8 cellular contexts compared by ENCODE assay signal in the genomic region with DNA sequence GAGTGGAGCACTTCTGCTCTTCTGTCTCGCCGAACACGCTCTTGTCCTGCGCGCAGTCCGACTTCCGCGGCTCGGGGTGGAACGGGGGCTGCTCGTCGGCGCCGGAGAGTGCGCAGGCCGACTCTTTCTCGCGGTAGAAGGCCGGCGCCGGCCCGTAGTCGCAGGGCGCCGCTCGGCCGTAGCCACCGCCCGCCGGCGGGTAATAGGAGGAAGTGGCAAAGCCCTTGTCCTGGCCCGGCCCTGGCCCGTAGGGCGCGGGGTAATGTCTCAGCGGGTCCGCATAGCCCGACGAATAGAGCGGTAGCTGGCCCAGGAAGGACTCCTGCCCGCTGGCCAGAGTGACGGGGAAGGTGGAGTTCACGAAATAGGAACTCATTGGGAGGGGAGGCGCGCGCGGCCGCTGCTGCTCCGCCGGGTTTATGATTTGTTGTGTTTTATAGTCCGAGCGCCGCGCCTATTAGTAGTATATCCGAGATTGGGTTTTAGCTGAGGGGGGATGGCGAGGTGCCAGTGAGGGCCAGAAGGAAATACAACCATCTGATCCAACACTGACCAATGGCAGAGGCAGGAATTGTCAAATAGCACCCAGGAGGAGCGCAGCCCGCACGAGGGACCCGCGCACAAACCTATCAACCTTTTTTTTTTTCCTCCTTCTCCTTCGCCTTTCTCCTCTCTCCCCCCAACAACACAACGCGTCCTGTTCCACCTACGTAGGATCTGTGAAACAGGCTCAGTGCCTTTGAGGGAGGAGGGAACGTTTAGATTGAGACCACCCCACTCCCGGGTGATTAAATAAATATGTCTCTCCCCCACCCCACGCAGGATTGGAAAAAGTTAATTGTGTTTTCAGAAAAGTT. TPM values are rescaled to one million over a fixed set of nuclear protein-coding genes. Genes with fewer than 3 reads are reported as not detected.
DNase-seq lines count a peak whose midpoint lies in the region; ATAC-seq and TF ChIP-seq lines count a peak whose summit lies in the region.

No MANE protein-coding gene starts in this region.

- no peaks in the 10 kb centered on the region for H3K9me3 ChIP-seq in spleen

- H3K27me3 ChIP-seq in spleen (replicated peaks in 1 of 7), result peaks cover 6 to 100% (median 92%) of the 10 kb centered on the region in 7 donors

- intact Hi-C loops in activated T-helper 2 cell treated with anti-CD3 and anti-CD28 coated beads, Interferon-gamma antibody, Interleukin-2, Interleukin-4, amounts not matched to agents 10 μg/mL and 5 μg/mL and 100 μg/mL, durations not matched to agents 14 hours and 24 hours and 36 hours (cut with micrococcal nuclease), result loop anchor here (1.0 kb wide), 2 partner anchors 15 to 20 kb away; no protein-coding TSS in a partner anchor
- intact Hi-C loops in spleen (cut with DNase I; ENCODE audit: low total_unique reads), result no loop called here

- H3K36me3 Mint-ChIP-seq in activated T-helper 2 cell treated with anti-CD3 and anti-CD28 coated beads, Interferon-gamma antibody, Interleukin-2, Interleukin-4, amounts not matched to agents 10 μg/mL and 5 μg/mL and 100 μg/mL, durations not matched to agents 14 hours and 24 hours and 36 hours (ENCODE audit: low read depth), result peaks cover 3% of the 10 kb centered on the region

- H3K36me3 ChIP-seq in spleen, result no peaks in the 10 kb centered on the region

- H3K4me1 ChIP-seq in spleen, result peaks cover 26 to 77% (median 56%) of the 10 kb centered on the region in 6 donors

- H3K9me3 Mint-ChIP-seq in activated T-helper 2 cell treated with anti-CD3 and anti-CD28 coated beads, Interferon-gamma antibody, Interleukin-2, Interleukin-4, amounts not matched to agents 10 μg/mL and 5 μg/mL and 100 μg/mL, durations not matched to agents 14 hours and 24 hours and 36 hours, result no peaks in the 10 kb centered on the region

- H3K4me3 Mint-ChIP-seq in activated T-helper 2 cell treated with anti-CD3 and anti-CD28 coated beads, Interferon-gamma antibody, Interleukin-2, Interleukin-4, amounts not matched to agents 10 μg/mL and 5 μg/mL and 100 μg/mL, durations not matched to agents 14 hours and 24 hours and 36 hours (ENCODE audit: low read depth), result peak overlapping the region; percentile 80

- TF ChIP-seq RAD21 in Ishikawa (IDR thresholded peaks at IDR 0.05; ENCODE audit: low read depth), result no peak

- no peak for ATAC-seq in GM21529 (IDR thresholded peaks at IDR 0.05; ENCODE audit: unreplicated experiment)

- DNase-seq in Daoy (ENCODE audit: low read depth) (peak; percentile 69), iPS-NIHi11 (ENCODE audit: low spot score) (peak; percentile 53), spleen (peak; percentile 83), middle frontal gyrus (ENCODE audit: extremely low spot score, low spot score) (no peak), HPDE6-E6E7 (ENCODE audit: extremely low spot score) (no peak)
- no peak for DNase-seq in activated T-helper 2 cell treated with anti-CD3 and anti-CD28 coated beads, Interferon-gamma antibody, Interleukin-2, Interleukin-4, amounts not matched to agents 10 μg/mL and 5 μg/mL and 100 μg/mL, durations not matched to agents 14 hours and 24 hours and 36 hours (ENCODE audit: low spot score)

- TF ChIP-seq EP300 in Ishikawa (IDR thresholded peaks at IDR 0.05; ENCODE audit: borderline replicate concordance), result no peak

- no peak for TF ChIP-seq CTCF in spleen (IDR thresholded peaks at IDR 0.05 in 8 of 11, conservative IDR thresholded peaks at IDR 0.05 in 3 of 11)

- WGBS in spleen, 5 donors, result 1 to 3% (median 2%) methylated on average over 34 to 68 of the region's 68 CpGs

- peak overlapping the region in 7 of 8 donors; percentile 55 to 85 (median 76) for H3K27ac ChIP-seq in spleen

- H3K4me1 Mint-ChIP-seq in activated T-helper 2 cell treated with anti-CD3 and anti-CD28 coated beads, Interferon-gamma antibody, Interleukin-2, Interleukin-4, amounts not matched to agents 10 μg/mL and 5 μg/mL and 100 μg/mL, durations not matched to agents 14 hours and 24 hours and 36 hours (ENCODE audit: low read depth), result peaks cover 40% of the 10 kb centered on the region

- H3K27me3 Mint-ChIP-seq in activated T-helper 2 cell treated with anti-CD3 and anti-CD28 coated beads, Interferon-gamma antibody, Interleukin-2, Interleukin-4, amounts not matched to agents 10 μg/mL and 5 μg/mL and 100 μg/mL, durations not matched to agents 14 hours and 24 hours and 36 hours (ENCODE audit: low read depth), result peaks cover 94% of the 10 kb centered on the region

- H3K27ac Mint-ChIP-seq in activated T-helper 2 cell treated with anti-CD3 and anti-CD28 coated beads, Interferon-gamma antibody, Interleukin-2, Interleukin-4, amounts not matched to agents 10 μg/mL and 5 μg/mL and 100 μg/mL, durations not matched to agents 14 hours and 24 hours and 36 hours, result no peak overlapping the region

- TF ChIP-seq POLR2A in spleen (IDR thresholded peaks at IDR 0.05), result peak in 1 of 3 donors; percentile 16

- H3K4me3 ChIP-seq in spleen, result peak overlapping the region; percentile 39 to 74 (median 47)

TF ChIP-seq in Ishikawa, 13 proteins besides CTCF, POLR2A, EP300 and RAD21:
- TF ChIP-seq TEAD4 (IDR thresholded peaks at IDR 0.05) (no peak), TCF12 (IDR thresholded peaks at IDR 0.05; ENCODE audit: low read depth) (0 out of 2 replicates have a peak, but pooled peaks have one; percentile 16), NFIC (IDR thresholded peaks at IDR 0.05) (peak; percentile 14; the same call in 1 of the 2 replicates)
- TF ChIP-seq, protein P1, sequence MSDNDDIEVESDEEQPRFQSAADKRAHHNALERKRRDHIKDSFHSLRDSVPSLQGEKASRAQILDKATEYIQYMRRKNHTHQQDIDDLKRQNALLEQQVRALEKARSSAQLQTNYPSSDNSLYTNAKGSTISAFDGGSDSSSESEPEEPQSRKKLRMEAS (IDR thresholded peaks at IDR 0.05), result peak; percentile 64
- TF ChIP-seq, protein P2, sequence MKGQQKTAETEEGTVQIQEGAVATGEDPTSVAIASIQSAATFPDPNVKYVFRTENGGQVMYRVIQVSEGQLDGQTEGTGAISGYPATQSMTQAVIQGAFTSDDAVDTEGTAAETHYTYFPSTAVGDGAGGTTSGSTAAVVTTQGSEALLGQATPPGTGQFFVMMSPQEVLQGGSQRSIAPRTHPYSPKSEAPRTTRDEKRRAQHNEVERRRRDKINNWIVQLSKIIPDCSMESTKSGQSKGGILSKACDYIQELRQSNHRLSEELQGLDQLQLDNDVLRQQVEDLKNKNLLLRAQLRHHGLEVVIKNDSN (IDR thresholded peaks at IDR 0.05), result peak; percentile 24; the same call in 1 of the 2 replicates

RNA-seq across cellular contexts. Expression of a gene that starts 4.4 kb away (rescaled TPM):
- total RNA-seq in Daoy (2014; rRNA removed; shearing (Covaris generic)), result 0.06 TPM in 1 of 2 replicates, not detected in the other
- total RNA-seq in activated T-helper 2 cell treated with anti-CD3 and anti-CD28 coated beads, Interferon-gamma antibody, Interleukin-2, Interleukin-4, amounts not matched to agents 10 μg/mL and 5 μg/mL and 100 μg/mL, durations not matched to agents 14 hours and 24 hours and 36 hours, result not detected in 2 replicates
- total RNA-seq in spleen, result 1 to 10 TPM in 3 of 7 donors, under 1 TPM in 4; 0.43 to 2.6 (median 0.67) TPM
- polyA plus RNA-seq in spleen, result 1 to 10 TPM in 2 of 3 donors, under 1 TPM in 1; 0.91 to 1.5 (median 1.3) TPM

RNA-seq across cellular contexts. Expression of a gene that starts 6.8 kb away (rescaled TPM):
- total RNA-seq in Daoy (2014; rRNA removed; shearing (Covaris generic)), result 2.4 and 6.7 TPM in 2 replicates
- total RNA-seq in activated T-helper 2 cell treated with anti-CD3 and anti-CD28 coated beads, Interferon-gamma antibody, Interleukin-2, Interleukin-4, amounts not matched to agents 10 μg/mL and 5 μg/mL and 100 μg/mL, durations not matched to agents 14 hours and 24 hours and 36 hours, result 0.52 and 0.62 TPM in 2 replicates
- 1 to 10 TPM; 1.2 to 4.5 (median 3.3) TPM for total RNA-seq in spleen
- polyA plus RNA-seq in spleen, result 1 to 10 TPM; 1.7 to 3.4 (median 2.1) TPM

RNA-seq across cellular contexts. Expression of a gene that starts 8.0 kb away (rescaled TPM):
- total RNA-seq in Daoy (2014; rRNA removed; shearing (Covaris generic)), result 1.3 and 3.1 TPM in 2 replicates
- 3.8 and 4.6 TPM in 2 replicates for total RNA-seq in activated T-helper 2 cell treated with anti-CD3 and anti-CD28 coated beads, Interferon-gamma antibody, Interleukin-2, Interleukin-4, amounts not matched to agents 10 μg/mL and 5 μg/mL and 100 μg/mL, durations not matched to agents 14 hours and 24 hours and 36 hours
- total RNA-seq in spleen, result 10 to 100 TPM in 4 of 7 donors, 1 to 10 TPM in 3; 6.8 to 23.1 (median 10.4) TPM
- polyA plus RNA-seq in spleen, result 1 to 10 TPM; 3.6 to 7.8 (median 6.5) TPM

RNA-seq across cellular contexts. Expression of a gene that starts 12.8 kb away (rescaled TPM):
- 10.6 and 13.2 TPM in 2 replicates for total RNA-seq in Daoy (2014; rRNA removed; shearing (Covaris generic))
- 0.39 and 0.64 TPM in 2 replicates for total RNA-seq in activated T-helper 2 cell treated with anti-CD3 and anti-CD28 coated beads, Interferon-gamma antibody, Interleukin-2, Interleukin-4, amounts not matched to agents 10 μg/mL and 5 μg/mL and 100 μg/mL, durations not matched to agents 14 hours and 24 hours and 36 hours
- total RNA-seq in spleen, result 1 to 10 TPM; 1.3 to 3.5 (median 2.7) TPM
- polyA plus RNA-seq in spleen, result 1 to 10 TPM; 3.2 to 7.5 (median 3.3) TPM

RNA-seq across cellular contexts. Expression of a gene that starts 17.1 kb away (rescaled TPM):
- total RNA-seq in Daoy (2014; rRNA removed; shearing (Covaris generic)), result 6.9 and 12.4 TPM in 2 replicates
- not detected in 2 replicates for total RNA-seq in activated T-helper 2 cell treated with anti-CD3 and anti-CD28 coated beads, Interferon-gamma antibody, Interleukin-2, Interleukin-4, amounts not matched to agents 10 μg/mL and 5 μg/mL and 100 μg/mL, durations not matched to agents 14 hours and 24 hours and 36 hours
- not detected for total RNA-seq in spleen
- polyA plus RNA-seq in spleen, result under 1 TPM in 2 of 3 donors, not detected in 1; 0.07 to 0.14 TPM

Comparison
In these comparisons a context has a peak if more than half of its experiments do, and no peak if none do; other contexts are left out.
1. DNase-seq: peak in Daoy (single experiment), iPS-NIHi11 (single experiment) and spleen (single experiment); none in activated T-helper 2 cell treated with anti-CD3 and anti-CD28 coated beads, Interferon-gamma antibody, Interleukin-2, Interleukin-4, amounts not matched to agents 10 μg/mL and 5 μg/mL and 100 μg/mL, durations not matched to agents 14 hours and 24 hours and 36 hours (single experiment), middle frontal gyrus (single experiment) and HPDE6-E6E7 (single experiment).